In genomic region chr7:130345725-130346124, GRCh38 we compare ENCODE assay signal across 1 cellular context.
A peak's percentile ranks its signal among the peaks of the same experiment; 100 is the strongest.
TF ChIP-seq lines count a peak whose summit lies in the region.

No MANE protein-coding gene starts in this region.

TF ChIP-seq in HepG2, 621 proteins besides CTCF, POLR2A, EP300 and RAD21:
- no peak for TF ChIP-seq ZBTB26 (CRISPR knock-in tag; IDR thresholded peaks at IDR 0.05; ENCODE audit: borderline replicate concordance)
- 0 out of 2 replicates have a peak, but pooled peaks have one; percentile 28 for TF ChIP-seq ZNF629 (CRISPR knock-in tag; conservative IDR thresholded peaks at IDR 0.05)
